ENCODE assay signal across 8 cellular contexts in genomic region chr6:80094017-80094416, GRCh38. TPM values are rescaled to one million over a fixed set of nuclear protein-coding genes. Genes with fewer than 3 reads are reported as not detected.
A peak's percentile ranks its signal among the peaks of the same experiment; 100 is the strongest.
DNase-seq lines count a peak whose midpoint lies in the region; ATAC-seq, FAIRE-seq and TF ChIP-seq lines count a peak whose summit lies in the region.

No MANE protein-coding gene starts in this region.

- H3K36me3 ChIP-seq in astrocyte (ENCODE audit: insufficient read depth, low read length) (no peaks in the 10 kb centered on the region), HepG2 (replicated peaks in 1 of 2; ENCODE audit: control insufficient read depth in 1 of 2, insufficient read depth in 2 of 2, low read length in 2 of 2) (no peaks in the 10 kb centered on the region)

- peaks cover 3% of the 10 kb centered on the region for H3K27me3 ChIP-seq in astrocyte (ENCODE audit: insufficient read depth, low read length)
- no peaks in the 10 kb centered on the region for H3K27me3 ChIP-seq in HepG2 (ENCODE audit: control insufficient read depth in 1 of 2, insufficient read depth in 2 of 2, low read length in 2 of 2)

- 0% methylated on average over 2 of the region's 2 CpGs for WGBS in HepG2 (ENCODE audit: low lambda C conversion rate)

- DNase-seq in AG09319 (ENCODE audit: extremely low read depth, low read depth) (no peak), LHCN-M2 (ENCODE audit: low read depth) (peak; percentile 11), astrocyte (ENCODE audit: low read depth) (peak; percentile 12), HepG2 (ENCODE audit: low spot score) (no peak), GOT3 (lab: John Stamatoyannopoulos, UW) (no peak), NCI-H2227 (lab: John Stamatoyannopoulos, UW; ENCODE audit: unreplicated experiment) (no peak)

- H3K27me3 Mint-ChIP-seq in astrocyte (ENCODE audit: low read depth, unreplicated experiment) = no peaks in the 10 kb centered on the region

- H3K9me3 ChIP-seq in astrocyte (ENCODE audit: insufficient read depth, low read depth, low read length) = no peaks in the 10 kb centered on the region
- no peaks in the 10 kb centered on the region for H3K9me3 ChIP-seq in HepG2 (ENCODE audit: low read length)

- TF ChIP-seq EP300 in HepG2 (IDR thresholded peaks at IDR 0.05; ENCODE audit: low read depth in 2 of 2, low read length in 2 of 2) (no peak), HepG2 (CRISPR knock-in tag; IDR thresholded peaks at IDR 0.05; ENCODE audit: borderline replicate concordance) (no peak)

- no peaks in the 10 kb centered on the region for H3K4me1 ChIP-seq in astrocyte (ENCODE audit: insufficient read depth, low read length)
- H3K4me1 ChIP-seq in HepG2 (ENCODE audit: insufficient read depth, low read length) = no peaks in the 10 kb centered on the region

- H3K79me2 ChIP-seq in astrocyte (ENCODE audit: insufficient read depth, low read length) (no peaks in the 10 kb centered on the region), HepG2 (ENCODE audit: insufficient read depth, low read length) (no peaks in the 10 kb centered on the region)

- CTCF ChIA-PET in HepG2 (lab: Yijun Ruan, JAX; ENCODE audit: low intra/inter-chr PET ratio, low total read pairs) = interaction anchor here (1.6 to 2.3 kb wide), 2 partner anchors 145 to 148 kb away, joined by 6 to 47 read pairs; no protein-coding TSS in a partner anchor

- H2AFZ ChIP-seq in astrocyte (ENCODE audit: low read depth, low read length) (no peak overlapping the region), HepG2 (ENCODE audit: low read length) (no peak overlapping the region)

- in situ Hi-C loops in HepG2 (cut with HindIII; ENCODE audit: extremely low pct_ligation_motif_present, low pct_unique_long_range_greater_than_20kb) = no loop called here

- no peak overlapping the region for H3K27ac Mint-ChIP-seq in astrocyte (ENCODE audit: unreplicated experiment)

- no peaks in the 10 kb centered on the region for H3K4me1 Mint-ChIP-seq in astrocyte (ENCODE audit: low read depth, unreplicated experiment)

- H3K27ac ChIP-seq in astrocyte (ENCODE audit: low read depth, low read length) = no peak overlapping the region
- H3K27ac ChIP-seq in HepG2 (ENCODE audit: extremely low read length, insufficient read depth, low read length) = no peak overlapping the region

- POLR2A ChIA-PET in HepG2 (lab: Yijun Ruan, JAX) = no interaction called here

- H3K9ac ChIP-seq in astrocyte (ENCODE audit: low read length) = no peak overlapping the region
- H3K9ac ChIP-seq in HepG2 (ENCODE audit: insufficient read depth, low read depth, low read length) = no peak overlapping the region

- H3K4me3 ChIP-seq in GM12875 (ENCODE audit: low read depth, low read length) = no peak overlapping the region
- H3K4me3 ChIP-seq in astrocyte (ENCODE audit: insufficient read depth, low read depth, low read length) = no peak overlapping the region
- H3K4me3 ChIP-seq in HepG2 (replicated peaks in 1 of 3; ENCODE audit: insufficient read depth in 1 of 3, low read depth in 2 of 3, low read length in 3 of 3) = no peak overlapping the region

- peak; percentile 34; the same call in 1 of the 2 replicates for TF ChIP-seq RAD21 in HepG2 (CRISPR knock-in tag; IDR thresholded peaks at IDR 0.05)

- no peaks in the 10 kb centered on the region for H3K36me3 Mint-ChIP-seq in astrocyte (ENCODE audit: low read depth, unreplicated experiment)

- FAIRE-seq in astrocyte (lab: Jason Lieb, UNC) (no peak), HepG2 (lab: Jason Lieb, UNC) (no peak)

- BruUV-seq in HepG2 (replicated peaks; lab: Mats Ljungman, UMichigan) = no TSS peak

- H3K4me3 Mint-ChIP-seq in astrocyte (ENCODE audit: unreplicated experiment) = no peak overlapping the region

- H3K9me3 Mint-ChIP-seq in astrocyte (ENCODE audit: unreplicated experiment) = no peaks in the 10 kb centered on the region

- no peak for TF ChIP-seq POLR2A in HepG2 (IDR thresholded peaks at IDR 0.05; ENCODE audit: insufficient read depth in 1 of 2, low read depth in 2 of 2, low read length in 2 of 2)

- intact Hi-C loops in HepG2 (cut with micrococcal nuclease; ENCODE audit: unreplicated experiment) = loop anchor here (1.0 to 5.0 kb wide), 3 partner anchors 145 to 316 kb away; no protein-coding TSS in a partner anchor

- ATAC-seq in HepG2 = no peak
- ATAC-seq in HG02642 (IDR thresholded peaks at IDR 0.05; ENCODE audit: poor library complexity, unreplicated experiment) = no peak

- no peak overlapping the region for H3K4me2 ChIP-seq in astrocyte (ENCODE audit: low read length)
- H3K4me2 ChIP-seq in HepG2 (ENCODE audit: low read depth, low read length) = no peak overlapping the region

- H4K20me1 ChIP-seq in astrocyte (ENCODE audit: insufficient read depth, low read length) = no peaks in the 10 kb centered on the region
- H4K20me1 ChIP-seq in HepG2 (ENCODE audit: insufficient read depth, low read length) = no peaks in the 10 kb centered on the region

- peak; percentile 38 for TF ChIP-seq CTCF in AG09319 (IDR thresholded peaks at IDR 0.05; ENCODE audit: low read depth, low read length)
- TF ChIP-seq CTCF in GM12875 (IDR thresholded peaks at IDR 0.05; ENCODE audit: borderline replicate concordance, insufficient read depth, low read depth, low read length) = peak; percentile 18; the same call in 1 of the 2 replicates
- TF ChIP-seq CTCF in astrocyte (IDR thresholded peaks at IDR 0.05; ENCODE audit: insufficient read depth, low read depth, low read length) = peak; percentile 36
- TF ChIP-seq CTCF in HepG2 (CRISPR knock-in tag; IDR thresholded peaks at IDR 0.05) = peak; percentile 61

TF ChIP-seq in HepG2, 621 proteins besides CTCF, POLR2A, EP300 and RAD21:
- TF ChIP-seq, protein P1, sequence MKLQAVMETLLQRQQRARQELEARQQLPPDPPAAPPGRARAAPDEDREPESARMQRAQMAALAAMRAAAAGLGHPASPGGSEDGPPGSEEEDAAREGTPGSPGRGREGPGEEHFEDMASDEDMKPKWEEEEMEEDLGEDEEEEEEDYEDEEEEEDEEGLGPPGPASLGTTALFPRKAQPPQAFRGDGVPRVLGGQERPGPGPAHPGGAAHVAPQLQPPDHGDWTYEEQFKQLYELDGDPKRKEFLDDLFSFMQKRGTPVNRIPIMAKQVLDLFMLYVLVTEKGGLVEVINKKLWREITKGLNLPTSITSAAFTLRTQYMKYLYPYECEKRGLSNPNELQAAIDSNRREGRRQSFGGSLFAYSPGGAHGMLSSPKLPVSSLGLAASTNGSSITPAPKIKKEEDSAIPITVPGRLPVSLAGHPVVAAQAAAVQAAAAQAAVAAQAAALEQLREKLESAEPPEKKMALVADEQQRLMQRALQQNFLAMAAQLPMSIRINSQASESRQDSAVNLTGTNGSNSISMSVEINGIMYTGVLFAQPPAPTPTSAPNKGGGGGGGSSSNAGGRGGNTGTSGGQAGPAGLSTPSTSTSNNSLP (IDR thresholded peaks at IDR 0.05; ENCODE audit: low read depth, low read length) = 0 out of 2 replicates have a peak, but pooled peaks have one; percentile 37
- TF ChIP-seq ZNF552 (CRISPR knock-in tag; IDR thresholded peaks at IDR 0.05; ENCODE audit: borderline replicate concordance) = no peak
- TF ChIP-seq STAG1 (CRISPR knock-in tag; IDR thresholded peaks at IDR 0.05) = peak; percentile 65
- peak; percentile 70 for TF ChIP-seq SMC3 (IDR thresholded peaks at IDR 0.05; ENCODE audit: low read length)
- no peak for TF ChIP-seq SKI (IDR thresholded peaks at IDR 0.05; ENCODE audit: partially characterized antibody)

RNA-seq across cellular contexts. Expression of gene BCKDHB, which starts 12.5 kb away (rescaled TPM):
- 32.2 and 33.6 TPM in 2 replicates for total RNA-seq in LHCN-M2 (2014; rRNA removed)
- 9.0 TPM for polyA plus RNA-seq in LHCN-M2 (2012)
- total RNA-seq in astrocyte = 18.4 and 22.4 TPM in 2 replicates
- 13.6 and 17.0 TPM in 2 replicates for total RNA-seq in HepG2 (2016; rRNA removed; fragmentation: Illumina TruSeq; extraction: Trizol)
- total RNA-seq in HepG2 (2016; cell fraction: cytosol; rRNA removed; fragmentation: Illumina TruSeq; extraction: Trizol; ENCODE audit: low read depth) = 3.3 and 5.4 TPM in 2 replicates
- 13.3 and 15.8 TPM in 2 replicates for total RNA-seq in HepG2 (2016; cell fraction: insoluble cytoplasmic fraction; rRNA removed; fragmentation: Illumina TruSeq; extraction: Trizol)
- total RNA-seq in HepG2 (2016; cell fraction: membrane; rRNA removed; fragmentation: Illumina TruSeq; extraction: Trizol) = 3.3 and 3.4 TPM in 2 replicates
- total RNA-seq in HepG2 (2016; cell fraction: nucleus; rRNA removed; fragmentation: Illumina TruSeq; extraction: Trizol) = 24.3 and 24.4 TPM in 2 replicates
- 7.1 and 10.8 TPM in 2 replicates for polyA plus RNA-seq in HepG2 (2011; rRNA removed)
- polyA plus RNA-seq in HepG2 (2011; cell fraction: cytosol; rRNA removed) = 5.0 and 7.0 TPM in 2 replicates
- 3.3 and 3.6 TPM in 2 replicates for polyA plus RNA-seq in HepG2 (2011; cell fraction: nucleus; rRNA removed)
- polyA plus RNA-seq in HepG2 (2012) = 4.7 and 6.3 TPM in 2 replicates
- 1.2 and 1.4 TPM in 2 replicates for polyA plus RNA-seq in HepG2 (2016; cell fraction: cytosol; fragmentation: Illumina TruSeq; extraction: Trizol; ENCODE audit: low read depth)
- 19.7 and 20.6 TPM in 2 replicates for polyA plus RNA-seq in HepG2 (2016; cell fraction: insoluble cytoplasmic fraction; fragmentation: Illumina TruSeq; extraction: Trizol; ENCODE audit: low read depth)
- 3.2 and 4.0 TPM in 2 replicates for polyA plus RNA-seq in HepG2 (2016; cell fraction: membrane; fragmentation: Illumina TruSeq; extraction: Trizol; ENCODE audit: low read depth)
- 8.6 and 11.4 TPM in 2 replicates for polyA plus RNA-seq in HepG2 (2016; cell fraction: nucleus; fragmentation: Illumina TruSeq; extraction: Trizol; ENCODE audit: insufficient read depth, low read depth)
- 4.7 and 5.4 TPM in 2 replicates for polyA minus RNA-seq in HepG2 (2011; rRNA and poly(A)+ RNA removed; ENCODE audit: low replicate concordance)
- 4.5 and 5.4 TPM in 2 replicates for polyA minus RNA-seq in HepG2 (2011; cell fraction: cytosol; rRNA and poly(A)+ RNA removed)
- polyA minus RNA-seq in HepG2 (2011; cell fraction: nucleus; rRNA and poly(A)+ RNA removed) = 21.6 and 28.8 TPM in 2 replicates

Comparison
In these comparisons a context has a peak if more than half of its experiments do, and no peak if none do; other contexts are left out.
1. DNase-seq: peak in LHCN-M2 (single experiment) and astrocyte (single experiment); none in AG09319 (single experiment), HepG2 (single experiment), GOT3 (single experiment) and NCI-H2227 (single experiment).
2. Peak in every context shown above with its lines, with median percentiles within 50 percentile points of each other: CTCF ChIP-seq.